ENCODE assay signal across 15 cellular contexts in the genomic region with DNA sequence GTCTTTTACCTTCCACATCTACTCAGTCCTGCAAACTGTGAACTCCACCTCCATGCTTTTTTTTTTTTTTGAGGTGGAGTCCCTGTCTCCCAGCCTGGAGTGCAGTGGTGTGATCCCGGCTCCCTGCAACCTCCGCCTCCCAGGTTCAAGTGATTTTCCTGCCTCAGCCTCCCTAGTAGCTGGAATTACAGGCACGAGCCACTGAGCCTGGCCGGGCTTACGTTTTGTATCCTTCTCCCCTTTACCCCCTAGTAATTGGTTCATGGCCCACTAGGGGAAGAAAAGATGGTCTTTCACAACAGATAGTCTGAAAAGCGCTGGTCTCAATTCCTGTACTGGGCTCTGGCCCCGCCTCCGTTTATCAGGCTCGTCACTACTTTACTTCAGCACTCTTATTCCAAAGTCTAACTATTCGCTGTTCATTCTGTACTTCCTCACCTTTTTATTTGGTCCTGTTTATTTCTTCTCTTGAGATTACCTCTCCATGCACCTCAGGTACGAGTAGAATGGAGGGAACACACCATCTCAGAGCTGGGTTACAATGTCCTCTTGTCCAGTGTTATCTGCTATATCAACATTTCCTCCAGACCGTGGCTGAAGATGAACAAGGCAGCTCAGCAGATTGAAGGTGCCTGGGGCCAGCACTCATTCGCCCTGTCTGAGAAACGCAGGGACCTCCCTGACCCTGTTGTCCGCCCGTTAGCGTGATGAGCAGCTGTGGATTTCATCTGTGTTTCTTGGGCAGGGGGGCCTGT. TPM values are rescaled to one million over a fixed set of nuclear protein-coding genes. Genes with fewer than 3 reads are reported as not detected.
A peak's percentile ranks its signal among the peaks of the same experiment; 100 is the strongest.
DNase-seq lines count a peak whose midpoint lies in the region; ATAC-seq, FAIRE-seq and TF ChIP-seq lines count a peak whose summit lies in the region.
"Had no signal": no experiment of that assay in that cellular context is flagged by ENCODE, and none has a peak within 500 bp of the region (broad histone marks: within the 10 kb centered on the region; RNA-seq: fewer than 3 reads in every experiment).

No MANE protein-coding gene starts in this region.

- H3K4me3 ChIP-seq in A549 = no peak overlapping the region
- H3K4me3 ChIP-seq in LNCaP clone FGC (ENCODE audit: low read depth, low read length) = peak overlapping the region; percentile 1
- H3K4me3 ChIP-seq in naive thymus-derived CD4-positive, alpha-beta T cell (ENCODE audit: low read length) = no peak overlapping the region
- H3K4me3 ChIP-seq in dorsolateral prefrontal cortex = no peak overlapping the region

- H3K9me3 ChIP-seq in A549 = no peaks in the 10 kb centered on the region
- H3K9me3 ChIP-seq in naive thymus-derived CD4-positive, alpha-beta T cell (ENCODE audit: control insufficient read depth in 2 of 3, low read length in 3 of 3) = no peaks in the 10 kb centered on the region
- H3K9me3 ChIP-seq: BE2C had no signal

- 82% methylated on average over 17 of the region's 17 CpGs for WGBS in A549 (ENCODE audit: missing lambda C conversion rate)

- H3K4me1 Mint-ChIP-seq in dendritic cell treated with granulocyte-macrophage colony-stimulating factor and Interleukin-4, amounts not matched to agents 40 ng/mL and 50 ng/mL, for 4 days (ENCODE audit: low read depth) = peaks cover 56% of the 10 kb centered on the region
- H3K4me1 Mint-ChIP-seq in naive thymus-derived CD4-positive, alpha-beta T cell = peaks cover 32 to 93% (median 82%) of the 10 kb centered on the region in 7 donors

- TF ChIP-seq EP300 in A549 (IDR thresholded peaks at IDR 0.05) = no peak

- peak overlapping the region; percentile 53 for H3K4me2 ChIP-seq in A549

- intact Hi-C loops in dendritic cell treated with granulocyte-macrophage colony-stimulating factor and Interleukin-4, amounts not matched to agents 40 ng/mL and 50 ng/mL, for 4 days (cut with micrococcal nuclease) = no loop called here
- intact Hi-C loops in naive thymus-derived CD4-positive, alpha-beta T cell (cut with micrococcal nuclease) = no loop called here
- intact Hi-C loops in dorsolateral prefrontal cortex (cut with DNase I) = no loop called here

- peaks cover 21% of the 10 kb centered on the region for H3K4me1 ChIP-seq in A549
- peaks cover 0 to 47% of the 10 kb centered on the region in 2 donors for H3K4me1 ChIP-seq in naive thymus-derived CD4-positive, alpha-beta T cell (ENCODE audit: control insufficient read depth in 2 of 2, insufficient read depth in 2 of 2, low read length in 2 of 2)
- H3K4me1 ChIP-seq: BE2C had no signal

- TF ChIP-seq CTCF in A549 (IDR thresholded peaks at IDR 0.05) (no peak), LNCaP clone FGC (IDR thresholded peaks at IDR 0.05; ENCODE audit: control insufficient read depth, extremely low read depth, insufficient read depth) (no peak), dorsolateral prefrontal cortex (IDR thresholded peaks at IDR 0.05 in 54 of 56, conservative IDR thresholded peaks at IDR 0.05 in 2 of 56; ENCODE audit: low read depth in 1 of 56, partially characterized antibody in 56 of 56) (no peak)

- no peak overlapping the region for H3K4me3 Mint-ChIP-seq in dendritic cell treated with granulocyte-macrophage colony-stimulating factor and Interleukin-4, amounts not matched to agents 40 ng/mL and 50 ng/mL, for 4 days
- H3K4me3 Mint-ChIP-seq in naive thymus-derived CD4-positive, alpha-beta T cell = peak overlapping the region in 9 of 10 donors; percentile 0 to 62 (median 42)
- H3K4me3 Mint-ChIP-seq: activated CD8-positive, alpha-beta T cell treated with anti-CD3 and anti-CD28 coated beads, Interleukin-2, amount 10 ng/mL, durations not matched to agents 7 days and 5 days; activated naive CD8-positive, alpha-beta T cell had no signal

- DNase-seq in A549 (ENCODE audit: low read depth in 1 of 2, low spot score in 1 of 2) (no peak), LNCaP clone FGC (ENCODE audit: low read depth) (no peak), foreskin melanocyte (no peak), dorsolateral prefrontal cortex (no peak)
- DNase-seq in naive thymus-derived CD4-positive, alpha-beta T cell = no peak
- DNase-seq: activated CD8-positive, alpha-beta T cell treated with anti-CD3 and anti-CD28 coated beads, Interleukin-2, amount 10 ng/mL, durations not matched to agents 7 days and 5 days; BE2C; cortex of kidney; Karpas-422; kidney glomerular epithelial cell; T-cell had no signal

- FAIRE-seq in A549 (lab: Jason Lieb, UNC) = no peak

- H3K36me3 ChIP-seq in naive thymus-derived CD4-positive, alpha-beta T cell (ENCODE audit: control insufficient read depth in 2 of 3, insufficient read depth in 3 of 3, low read length in 3 of 3) = peaks cover 0 to 22% (median 0%) of the 10 kb centered on the region in 3 experiments
- H3K36me3 ChIP-seq: BE2C had no signal

- H3K9me3 Mint-ChIP-seq in dendritic cell treated with granulocyte-macrophage colony-stimulating factor and Interleukin-4, amounts not matched to agents 40 ng/mL and 50 ng/mL, for 4 days = no peaks in the 10 kb centered on the region
- H3K9me3 Mint-ChIP-seq in naive thymus-derived CD4-positive, alpha-beta T cell = no peaks in the 10 kb centered on the region
- H3K9me3 Mint-ChIP-seq: T-cell had no signal

- TF ChIP-seq POLR2A in A549 (IDR thresholded peaks at IDR 0.05; ENCODE audit: low read length) (no peak), GM18505 (IDR thresholded peaks at IDR 0.05; ENCODE audit: borderline replicate concordance, extremely low read depth, insufficient read depth, insufficient read length) (no peak)

- H3K27me3 ChIP-seq in naive thymus-derived CD4-positive, alpha-beta T cell (ENCODE audit: control insufficient read depth in 2 of 2, insufficient read depth in 2 of 2, low read length in 2 of 2) = no peaks in the 10 kb centered on the region
- no peaks in the 10 kb centered on the region for H3K27me3 ChIP-seq in dorsolateral prefrontal cortex
- H3K27me3 ChIP-seq: BE2C had no signal

- no peaks in the 10 kb centered on the region for H3K27me3 Mint-ChIP-seq in dendritic cell treated with granulocyte-macrophage colony-stimulating factor and Interleukin-4, amounts not matched to agents 40 ng/mL and 50 ng/mL, for 4 days
- no peaks in the 10 kb centered on the region for H3K27me3 Mint-ChIP-seq in naive thymus-derived CD4-positive, alpha-beta T cell
- H3K27me3 Mint-ChIP-seq: activated naive CD8-positive, alpha-beta T cell; T-cell had no signal

- POLR2A ChIA-PET in A549 (lab: Yijun Ruan, JAX) = no interaction called here
- POLR2A ChIA-PET in naive thymus-derived CD4-positive, alpha-beta T cell (lab: Charles Lee) = interaction anchor here (1.3 to 2.5 kb wide), 2 partner anchors 9 to 16 kb away, joined by 4 to 8 read pairs; partner anchors contain the start of genes CNST and TFB2M

- H3K27ac ChIP-seq in A549 (peak overlapping the region in 1 of 2 experiments; percentile 10; a peak in 1 of 6 replicates), dorsolateral prefrontal cortex (no peak overlapping the region)
- H3K27ac ChIP-seq in naive thymus-derived CD4-positive, alpha-beta T cell (ENCODE audit: low read depth, low read length) = peak overlapping the region; percentile 20

- TF ChIP-seq RAD21 in A549 (conservative IDR thresholded peaks at IDR 0.05 in 1 of 2, IDR thresholded peaks at IDR 0.05 in 1 of 2) = no peak

- ATAC-seq in A549 (peak in 1 of 2 experiments; percentile 54; a peak in 3 of 6 replicates), HG03095 (IDR thresholded peaks at IDR 0.05; ENCODE audit: unreplicated experiment) (no peak), GM18505 (IDR thresholded peaks at IDR 0.05; ENCODE audit: unreplicated experiment) (no peak)
- no peak for ATAC-seq in naive thymus-derived CD4-positive, alpha-beta T cell
- ATAC-seq: activated CD8-positive, alpha-beta T cell treated with anti-CD3 and anti-CD28 coated beads, Interleukin-2, amount 10 ng/mL, durations not matched to agents 7 days and 5 days; T-cell had no signal

- H3K36me3 Mint-ChIP-seq in dendritic cell treated with granulocyte-macrophage colony-stimulating factor and Interleukin-4, amounts not matched to agents 40 ng/mL and 50 ng/mL, for 4 days (ENCODE audit: low read depth) = peaks cover 24% of the 10 kb centered on the region
- peaks cover 0 to 40% (median 31%) of the 10 kb centered on the region in 5 donors for H3K36me3 Mint-ChIP-seq in naive thymus-derived CD4-positive, alpha-beta T cell

- CTCF ChIA-PET in A549 (lab: Yijun Ruan, JAX) = no interaction called here
- CTCF ChIA-PET in naive thymus-derived CD4-positive, alpha-beta T cell (lab: Charles Lee) = interaction anchor here (0.9 kb wide), 1 partner anchor 15 kb away, joined by 3 read pairs; no protein-coding TSS in a partner anchor

- H3K27ac Mint-ChIP-seq in dendritic cell treated with granulocyte-macrophage colony-stimulating factor and Interleukin-4, amounts not matched to agents 40 ng/mL and 50 ng/mL, for 4 days = peak overlapping the region; percentile 15
- peak overlapping the region in 6 of 9 donors; percentile 10 to 82 (median 34) for H3K27ac Mint-ChIP-seq in naive thymus-derived CD4-positive, alpha-beta T cell
- H3K27ac Mint-ChIP-seq: activated CD8-positive, alpha-beta T cell treated with anti-CD3 and anti-CD28 coated beads, Interleukin-2, amount 10 ng/mL, durations not matched to agents 7 days and 5 days had no signal

TF ChIP-seq in A549, 52 proteins besides CTCF, POLR2A, EP300 and RAD21 (continues in another document):
- no peak for TF ChIP-seq KDM1A (IDR thresholded peaks at IDR 0.05; ENCODE audit: low read depth)

RNA-seq across cellular contexts. Expression of gene CNST, which starts 16.2 kb away (rescaled TPM):
- polyA plus RNA-seq in A549 (2011; rRNA removed) (19.8 and 23.0 TPM in 2 replicates), A549 (2017; fragmentation: RNase III; extraction: RNeasy Plus Mini Kit Qiagen cat#74134 plus additional on column Dnase treatment) (7.3 to 7.9 TPM (median 7.5 TPM) in 3 replicates)
- 4.4 and 5.2 TPM in 2 replicates for polyA plus RNA-seq in A549 (2012; cell fraction: cytosol; rRNA removed)
- polyA plus RNA-seq in A549 (2012; cell fraction: nucleus; rRNA removed) = 3.9 and 6.6 TPM in 2 replicates
- polyA minus RNA-seq in A549 (2011; rRNA and poly(A)+ RNA removed) = 20.5 and 39.5 TPM in 2 replicates
- total RNA-seq in naive thymus-derived CD4-positive, alpha-beta T cell = 100 to 1,000 TPM in 2 of 5 experiments, 10 to 100 TPM in 3; 30.5 to 111 (median 80.2) TPM
- 10 to 100 TPM; 52.8 to 58.8 TPM for polyA plus RNA-seq in naive thymus-derived CD4-positive, alpha-beta T cell
- 10 to 100 TPM; 23.5 to 69.8 (median 45.5) TPM for total RNA-seq in dorsolateral prefrontal cortex

RNA-seq across cellular contexts. Expression of gene TFB2M, which starts 16.4 kb away (rescaled TPM):
- 36.7 and 59.9 TPM in 2 replicates for polyA plus RNA-seq in A549 (2011; rRNA removed)
- polyA plus RNA-seq in A549 (2012; cell fraction: cytosol; rRNA removed) = 18.1 and 20.2 TPM in 2 replicates
- polyA plus RNA-seq in A549 (2012; cell fraction: nucleus; rRNA removed) = 13.5 and 17.9 TPM in 2 replicates
- polyA plus RNA-seq in A549 (2017; fragmentation: RNase III; extraction: RNeasy Plus Mini Kit Qiagen cat#74134 plus additional on column Dnase treatment) = 27.7 to 30.6 TPM (median 28.7 TPM) in 3 replicates
- polyA minus RNA-seq in A549 (2011; rRNA and poly(A)+ RNA removed) = 7.5 and 9.0 TPM in 2 replicates
- 10 to 100 TPM in 3 of 5 experiments, 1 to 10 TPM in 2; 9.5 to 12.2 (median 10.3) TPM for total RNA-seq in naive thymus-derived CD4-positive, alpha-beta T cell
- polyA plus RNA-seq in naive thymus-derived CD4-positive, alpha-beta T cell = 10 to 100 TPM; 12.1 to 18.2 TPM
- total RNA-seq in dorsolateral prefrontal cortex = 10 to 100 TPM in 2 of 120 experiments, 1 to 10 TPM in 118; 3.5 to 11.0 (median 7.7) TPM
